In the genomic region with DNA sequence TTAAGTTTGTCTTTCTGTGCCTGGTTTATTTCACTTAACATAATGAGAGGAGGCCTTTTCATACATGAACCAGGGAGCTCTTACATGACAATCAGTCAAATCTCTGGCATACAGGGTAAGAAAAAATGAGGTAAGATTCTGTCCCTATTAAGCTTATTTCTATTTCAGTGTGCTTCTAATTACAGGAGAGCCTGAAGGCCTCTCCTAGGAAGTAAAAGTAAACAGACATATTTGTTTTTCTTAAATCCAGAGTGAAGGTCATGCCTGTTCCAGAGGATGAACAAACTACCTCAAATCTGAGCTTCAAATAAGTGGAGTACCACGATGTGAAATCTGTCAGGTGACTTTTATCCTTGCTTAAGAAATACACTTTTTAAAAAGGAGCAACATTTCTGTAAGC, we compare ENCODE assay signal across 25 cellular contexts.
"Had no signal": no experiment of that assay in that cellular context is flagged by ENCODE, and none has a peak within 500 bp of the region (broad histone marks: within the 10 kb centered on the region; RNA-seq: fewer than 3 reads in every experiment).

No MANE protein-coding gene starts in this region.

- H3K9me3 ChIP-seq: Peyer's patch, SJSA1 had no signal

- H3K9ac ChIP-seq: KMS-11 had no signal

- H3K27ac ChIP-seq: brain microvascular endothelial cell, cardiac muscle cell, KMS-11, Peyer's patch, RWPE1, SJSA1 had no signal

- H3K27me3 ChIP-seq: brain microvascular endothelial cell, cardiac muscle cell, Peyer's patch, SJSA1 had no signal

- H3K4me3 ChIP-seq: cardiac muscle cell, Peyer's patch, SJSA1 had no signal

- DNase-seq: activated CD4-positive, alpha-beta T cell treated with anti-CD3 and anti-CD28 coated beads for 48 hours; activated CD4-positive, alpha-beta T cell treated with anti-CD3 and anti-CD28 coated beads, Interleukin-2, amount 50 U/mL, for 4 hours; activated CD4-positive, CD25-positive, alpha-beta regulatory T cell treated with anti-CD3 and anti-CD28 coated beads, Interleukin-2, amount 50 U/mL, for 72 hours; activated CD8-positive, alpha-beta memory T cell treated with anti-CD3 and anti-CD28 coated beads, Interleukin-2, amount 50 U/mL, for 48 hours; activated CD8-positive, alpha-beta T cell treated with anti-CD3 and anti-CD28 coated beads, Interleukin-2, amount 10 ng/mL, durations not matched to agents 7 days and 5 days; activated naive CD4-positive, alpha-beta T cell treated with anti-CD3 and anti-CD28 coated beads, Interleukin-2, amount 50 U/mL, for 16 hours; activated naive CD8-positive, alpha-beta T cell treated with anti-CD3 and anti-CD28 coated beads, Interleukin-2, amount 10 ng/mL, durations not matched to agents 7 days and 5 days; activated T-cell treated with anti-CD3 and anti-CD28 coated beads, Interleukin-2, amount 50 U/mL, for 1 hour; amniotic stem cell; brain microvascular endothelial cell; NCI-H1092; NCI-H1694; NCI-H2029; NCI-H2107; NCI-H2171 treated with DMSO at 0.1 percent for 48 hours; NCI-H226; NCI-H526; NCI-H82; Peyer's patch; SHP77 had no signal

- H3K36me3 ChIP-seq: brain microvascular endothelial cell, Peyer's patch had no signal

- ATAC-seq: activated CD8-positive, alpha-beta T cell treated with anti-CD3 and anti-CD28 coated beads, Interleukin-2, amount 10 ng/mL, durations not matched to agents 7 days and 5 days; WTC11 had no signal

- H3K4me1 ChIP-seq: Peyer's patch had no signal

- H3K4me2 ChIP-seq: KMS-11 had no signal
